Comparison of ENCODE assay signal across 2 cellular contexts in genomic region chr9:136589766-136590740, GRCh38.
TF ChIP-seq lines count a peak whose summit lies in the region.

No MANE protein-coding gene starts in this region.

TF ChIP-seq in liver, 16 proteins besides CTCF, POLR2A, EP300 and RAD21:
- TF ChIP-seq RXRA (IDR thresholded peaks at IDR 0.05): peak in 1 of 2 donors; percentile 16
- no peak for TF ChIP-seq FOXA1 (IDR thresholded peaks at IDR 0.05)

TF ChIP-seq in HepG2, 621 proteins besides CTCF, POLR2A, EP300 and RAD21:
- TF ChIP-seq MTA1 (CRISPR knock-in tag; IDR thresholded peaks at IDR 0.05; ENCODE audit: borderline replicate concordance) (no peak), ZSCAN30 (CRISPR knock-in tag; IDR thresholded peaks at IDR 0.05) (no peak), ATAD3A (CRISPR knock-in tag; IDR thresholded peaks at IDR 0.05) (no peak), FOXA3 (CRISPR knock-in tag; IDR thresholded peaks at IDR 0.05) (no peak)
TF ChIP-seq in HepG2: peak in this region for 0.
